ENCODE assay signal across 8 cellular contexts in genomic region chr5:96434201-96434645, GRCh38. TPM values are rescaled to one million over a fixed set of nuclear protein-coding genes. Genes with fewer than 3 reads are reported as not detected.
DNase-seq lines count a peak whose midpoint lies in the region; ATAC-seq, FAIRE-seq and TF ChIP-seq lines count a peak whose summit lies in the region.

No MANE protein-coding gene starts in this region.

- H3K4me1 ChIP-seq in pancreas: no peaks in the 10 kb centered on the region

- no peaks in the 10 kb centered on the region for H3K9me3 ChIP-seq in pancreas

- ATAC-seq in HG03159 (IDR thresholded peaks at IDR 0.05; ENCODE audit: unreplicated experiment) (peak; percentile 80), pancreas (peak; percentile 80 to 99 (median 86)), HG03460 (IDR thresholded peaks at IDR 0.05; ENCODE audit: unreplicated experiment) (no peak)

- no peaks in the 10 kb centered on the region for H3K36me3 ChIP-seq in pancreas

- no peak for FAIRE-seq in pancreas (lab: Jason Lieb, UNC)

- intact Hi-C loops in pancreas (cut with DNase I): no loop called here

- no peak overlapping the region for H3K4me3 ChIP-seq in pancreas

- H3K27ac ChIP-seq in pancreas: no peak overlapping the region

- 2 to 3% methylated on average over 11 of the region's 11 CpGs for WGBS in pancreas, 2 donors

- peaks cover 0 to 7% (median 3%) of the 10 kb centered on the region in 4 donors for H3K27me3 ChIP-seq in pancreas

- no peak for TF ChIP-seq CTCF in pancreas (IDR thresholded peaks at IDR 0.05)

- peak; percentile 12 for DNase-seq in activated gamma-delta T cell treated with Interleukin-2 at 50 U/mL for 16 hours
- no peak for DNase-seq in activated gamma-delta T cell (lab: John Stamatoyannopoulos, UW)
- peak; percentile 31 to 80 for DNase-seq in NCI-H526 (lab: John Stamatoyannopoulos, UW)
- peak; percentile 58 to 66 for DNase-seq in activated T-cell treated with anti-CD3 and anti-CD28 coated beads, Interleukin-2, amount 50 U/mL, for 48 hours
- DNase-seq in globus pallidus (ENCODE audit: low spot score): peak; percentile 40
- DNase-seq in pancreas: peak; percentile 39 to 78 (median 67)

RNA-seq across cellular contexts. Expression of gene PCSK1, which starts 1.2 kb away (rescaled TPM):
- total RNA-seq in pancreas: 10 to 100 TPM in 3 of 6 donors, 1 to 10 TPM in 3; 2.3 to 33.0 (median 10.5) TPM
- polyA plus RNA-seq in pancreas: 10 to 100 TPM in 1 of 2 donors, 1 to 10 TPM in 1; 3.8 to 32.4 TPM
